20 cellular contexts compared by ENCODE assay signal in genomic region chr3:55749036-55749435, GRCh38.
"Had no signal": no experiment of that assay in that cellular context is flagged by ENCODE, and none has a peak within 500 bp of the region (broad histone marks: within the 10 kb centered on the region; RNA-seq: fewer than 3 reads in every experiment).

No MANE protein-coding gene starts in this region.

- H3K27ac ChIP-seq: colonic mucosa, epithelial cell of prostate, foreskin keratinocyte, gastroesophageal sphincter, heart left ventricle, hepatocyte, left lung, lower lobe of right lung had no signal

- H3K36me3 ChIP-seq: colonic mucosa, gastroesophageal sphincter, heart left ventricle, left lung, lower lobe of right lung had no signal

- DNase-seq: colonic mucosa; cortex of kidney; effector CD8-positive, alpha-beta T cell; effector memory CD8-positive, alpha-beta T cell; endodermal cell; erythroblast; foreskin keratinocyte; heart left ventricle; hypothalamus; immature natural killer cell; left cardiac atrium; left lung; left ventricle myocardium superior; lower lobe of right lung; mesendoderm; midbrain had no signal

- H3K9me3 ChIP-seq: colonic mucosa, gastroesophageal sphincter, heart left ventricle, left lung, lower lobe of right lung had no signal

- ATAC-seq: effector memory CD8-positive, alpha-beta T cell; esophagus mucosa; foreskin keratinocyte; gastroesophageal sphincter; heart left ventricle; left cardiac atrium; left lung; left ventricle myocardium superior; lower lobe of right lung had no signal

- H3K4me2 ChIP-seq: hepatocyte had no signal

- H3K27me3 ChIP-seq: colonic mucosa, foreskin keratinocyte, gastroesophageal sphincter, left lung had no signal

- H3K4me3 ChIP-seq: colonic mucosa, gastroesophageal sphincter, heart left ventricle, hepatocyte, left lung, lower lobe of right lung had no signal

- H2AFZ ChIP-seq: hepatocyte had no signal

- H3K4me1 ChIP-seq: colonic mucosa, gastroesophageal sphincter, heart left ventricle, left lung had no signal
